ENCODE assay signal across 19 cellular contexts in genomic region chr9:88488166-88488565, GRCh38. TPM values are rescaled to one million over a fixed set of nuclear protein-coding genes. Genes with fewer than 3 reads are reported as not detected.
A peak's percentile ranks its signal among the peaks of the same experiment; 100 is the strongest.
DNase-seq lines count a peak whose midpoint lies in the region; ATAC-seq, FAIRE-seq and TF ChIP-seq lines count a peak whose summit lies in the region.
"Had no signal": no experiment of that assay in that cellular context is flagged by ENCODE, and none has a peak within 500 bp of the region (broad histone marks: within the 10 kb centered on the region; RNA-seq: fewer than 3 reads in every experiment).

No MANE protein-coding gene starts in this region.

- no peaks in the 10 kb centered on the region for H4K20me1 ChIP-seq in H9 (ENCODE audit: control insufficient read depth, insufficient read depth, insufficient read length)
- no peaks in the 10 kb centered on the region for H4K20me1 ChIP-seq in OCI-LY3 (ENCODE audit: insufficient read depth, low read length)
- H4K20me1 ChIP-seq in keratinocyte (ENCODE audit: control insufficient read depth, extremely low read depth, insufficient read depth, low read length) = no peaks in the 10 kb centered on the region
- H4K20me1 ChIP-seq: BLaER1 treated with 17β-estradiol and CSF1 and Interleukin-3, amounts not matched to agents 10 nM and 100 nM had no signal

- H2AFZ ChIP-seq in H9 (ENCODE audit: low read length) (no peak overlapping the region), OCI-LY3 (ENCODE audit: low read depth, low read length) (no peak overlapping the region), keratinocyte (ENCODE audit: control insufficient read depth, low read length) (no peak overlapping the region)

- no peak overlapping the region for H3K4ac ChIP-seq in H9 (ENCODE audit: low read depth, low read length)

- no peak overlapping the region for H2AK5ac ChIP-seq in H9 (ENCODE audit: insufficient read length, low read length)

- no peak overlapping the region for H3K56ac ChIP-seq in H9 (ENCODE audit: insufficient read length, low read depth, low read length)

- no peak overlapping the region for H3K4me3 Mint-ChIP-seq in H9
- H3K4me3 Mint-ChIP-seq: CD4-positive, CD25-positive, alpha-beta regulatory T cell; HFFc6 had no signal

- no peak overlapping the region for H2BK12ac ChIP-seq in H9 (ENCODE audit: insufficient read length, low read depth, low read length)

- H3K9me1 ChIP-seq in keratinocyte (ENCODE audit: control insufficient read depth, extremely low read depth, insufficient read depth, low read length) = no peaks in the 10 kb centered on the region

- dilution Hi-C loops in keratinocyte (cut with MboI; ENCODE audit: extremely low pct_ligation_motif_present, low sequenced_read_pairs) = no loop called here

- peak overlapping the region; percentile 15 for H3K27ac ChIP-seq in A673 (ENCODE audit: low read depth, low read length, poor library complexity, severe bottlenecking)
- no peak overlapping the region for H3K27ac ChIP-seq in H9 (ENCODE audit: insufficient read length, low read depth, low read length)
- peak overlapping the region; percentile 18 for H3K27ac ChIP-seq in OCI-LY3 (ENCODE audit: low read length)
- H3K27ac ChIP-seq in keratinocyte (ENCODE audit: control insufficient read depth, insufficient read depth, low read length) = no peak overlapping the region
- H3K27ac ChIP-seq: 22Rv1; BLaER1 treated with 17β-estradiol and CSF1 and Interleukin-3, amounts not matched to agents 10 nM and 100 nM; HL-60 had no signal

- no peak overlapping the region for H4K5ac ChIP-seq in H9 (ENCODE audit: insufficient read length, low read depth, low read length)

- peaks cover 3 to 8% (median 4%) of the 10 kb centered on the region in 3 experiments; a peak in 5 of 7 replicates for H3K36me3 Mint-ChIP-seq in H9 (ENCODE audit: insufficient read depth in 1 of 3, low read depth in 3 of 3)

- H3K36me3 ChIP-seq in A673 (ENCODE audit: insufficient read depth, low read length, poor library complexity, severe bottlenecking) = peaks cover 8% of the 10 kb centered on the region
- peaks cover 5% of the 10 kb centered on the region for H3K36me3 ChIP-seq in OCI-LY3 (replicated peaks; ENCODE audit: low read depth, low read length)
- H3K36me3 ChIP-seq in keratinocyte (ENCODE audit: control insufficient read depth in 2 of 2, extremely low read depth in 1 of 2, insufficient read depth in 2 of 2, low read length in 2 of 2) = peaks cover 3 to 8% of the 10 kb centered on the region in 2 experiments

- no peaks in the 10 kb centered on the region for H3K23me2 ChIP-seq in H9 (ENCODE audit: insufficient read length, low read depth, low read length, poor library complexity, severe bottlenecking)

- H3K18ac ChIP-seq in H9 (ENCODE audit: insufficient read length, low read depth, low read length) = no peak overlapping the region

- no peaks in the 10 kb centered on the region for H3K4me1 Mint-ChIP-seq in H9

- H2BK15ac ChIP-seq in H9 (ENCODE audit: low read depth, low read length) = no peak overlapping the region

- no peak overlapping the region for H3K4me2 ChIP-seq in H9 (ENCODE audit: insufficient read depth, insufficient read length, low read length)
- peak overlapping the region; percentile 27 for H3K4me2 ChIP-seq in OCI-LY3 (ENCODE audit: low read length)
- H3K4me2 ChIP-seq in keratinocyte (ENCODE audit: control insufficient read depth, extremely low read depth, insufficient read depth, low read depth, low read length) = no peak overlapping the region
- H3K4me2 ChIP-seq: BLaER1 treated with 17β-estradiol and CSF1 and Interleukin-3, amounts not matched to agents 10 nM and 100 nM had no signal

- H3K79me2 ChIP-seq in H9 (ENCODE audit: insufficient read depth, low read length) (no peaks in the 10 kb centered on the region), OCI-LY3 (ENCODE audit: low read length) (no peaks in the 10 kb centered on the region), keratinocyte (ENCODE audit: control insufficient read depth, insufficient read depth, low read length) (no peaks in the 10 kb centered on the region)

- no peak for TF ChIP-seq CTCF in A673 (conservative IDR thresholded peaks at IDR 0.05; ENCODE audit: low read depth, low read length)
- no peak for TF ChIP-seq CTCF in H9 (conservative IDR thresholded peaks at IDR 0.05)
- no peak for TF ChIP-seq CTCF in OCI-LY3 (IDR thresholded peaks at IDR 0.05; ENCODE audit: low read depth, low read length)
- no peak for TF ChIP-seq CTCF in keratinocyte (optimal IDR thresholded peaks at IDR 0.05 in 1 of 3, IDR thresholded peaks at IDR 0.05 in 1 of 3, conservative IDR thresholded peaks at IDR 0.05 in 1 of 3; ENCODE audit: extremely low read depth in 1 of 3, insufficient read depth in 2 of 3, low read length in 3 of 3)

- ATAC-seq in HG02798 (IDR thresholded peaks at IDR 0.05; ENCODE audit: poor library complexity, unreplicated experiment) = no peak

- no peak overlapping the region for H2BK120ac ChIP-seq in H9 (ENCODE audit: low read depth, low read length, poor library complexity, severe bottlenecking)

- no peak for DNase-seq in A673 (ENCODE audit: low spot score)
- no peak for DNase-seq in H9
- no peak for DNase-seq in keratinocyte (ENCODE audit: low read depth, low spot score)
- no peak for DNase-seq in LoVo (ENCODE audit: low spot score)
- DNase-seq in NCI-H510A (lab: John Stamatoyannopoulos, UW) = no peak
- DNase-seq in stimulated activated CD4-positive, alpha-beta T cell treated with anti-CD3 and anti-CD28 coated beads, Interleukin-12 subunit alpha, Interleukin-12 subunit beta, amount 100 ng/mL, for 4 hours = no peak
- DNase-seq: ACHN; CD4-positive, CD25-positive, alpha-beta regulatory T cell; DMS53; GF-D8; HCEC 1CT; HFFc6; IMR-90 had no signal

- H3K4me1 ChIP-seq in A673 (ENCODE audit: insufficient read depth, low read length, poor library complexity, severe bottlenecking) (no peaks in the 10 kb centered on the region), H9 (ENCODE audit: insufficient read depth, low read length) (no peaks in the 10 kb centered on the region), OCI-LY3 (ENCODE audit: low read length) (peaks cover 20% of the 10 kb centered on the region), keratinocyte (ENCODE audit: control insufficient read depth, extremely low read depth, insufficient read depth, low read length) (no peaks in the 10 kb centered on the region)
- H3K4me1 ChIP-seq: BLaER1 treated with 17β-estradiol and CSF1 and Interleukin-3, amounts not matched to agents 10 nM and 100 nM had no signal

- H3K9me3 ChIP-seq in A673 (ENCODE audit: low read depth, low read length, poor library complexity, severe bottlenecking) = no peaks in the 10 kb centered on the region
- H3K9me3 ChIP-seq in H9 (ENCODE audit: control insufficient read depth, low read depth, low read length) = no peaks in the 10 kb centered on the region
- H3K9me3 ChIP-seq in OCI-LY3 (ENCODE audit: insufficient read depth, low read length) = no peaks in the 10 kb centered on the region
- no peaks in the 10 kb centered on the region for H3K9me3 ChIP-seq in keratinocyte (ENCODE audit: control insufficient read depth, low read depth, low read length)
- H3K9me3 ChIP-seq: BLaER1 treated with 17β-estradiol and CSF1 and Interleukin-3, amounts not matched to agents 10 nM and 100 nM had no signal

- H3K27me3 ChIP-seq in A673 (replicated peaks; ENCODE audit: insufficient read depth, low read depth, low read length, poor library complexity) (no peaks in the 10 kb centered on the region), H9 (ENCODE audit: insufficient read depth, low read length) (no peaks in the 10 kb centered on the region), OCI-LY3 (ENCODE audit: low read depth, low read length) (no peaks in the 10 kb centered on the region), keratinocyte (ENCODE audit: control insufficient read depth, extremely low read depth, insufficient read depth, low read length) (no peaks in the 10 kb centered on the region)
- H3K27me3 ChIP-seq: BLaER1 treated with 17β-estradiol and CSF1 and Interleukin-3, amounts not matched to agents 10 nM and 100 nM had no signal

- H4K8ac ChIP-seq in H9 (replicated peaks; ENCODE audit: insufficient read length, low read depth, low read length) = no peak overlapping the region

- H3K4me3 ChIP-seq in A673 (ENCODE audit: low read depth, low read length, poor library complexity, severe bottlenecking) = no peak overlapping the region
- H3K4me3 ChIP-seq in OCI-LY3 (ENCODE audit: low read length) = no peak overlapping the region
- no peak overlapping the region for H3K4me3 ChIP-seq in keratinocyte (ENCODE audit: control insufficient read depth in 2 of 3, extremely low read depth in 1 of 3, insufficient read depth in 2 of 3, low read depth in 1 of 3, low read length in 3 of 3)
- H3K4me3 ChIP-seq: BLaER1 treated with 17β-estradiol and CSF1 and Interleukin-3, amounts not matched to agents 10 nM and 100 nM had no signal

- H3K79me1 ChIP-seq in H9 (ENCODE audit: insufficient read depth, low read depth, low read length, poor library complexity, severe bottlenecking) = no peaks in the 10 kb centered on the region

- POLR2A ChIA-PET in A673 (lab: Charles Lee; ENCODE audit: low non-redundant PET) = no interaction called here

- no peaks in the 10 kb centered on the region for H3K27me3 Mint-ChIP-seq in H9 (ENCODE audit: low read depth)
- H3K27me3 Mint-ChIP-seq: CD4-positive, CD25-positive, alpha-beta regulatory T cell had no signal

- intact Hi-C loops in A673 (cut with micrococcal nuclease; ENCODE audit: unreplicated experiment) = no loop called here

- no peak overlapping the region for H2BK20ac ChIP-seq in H9 (ENCODE audit: low read depth, low read length, poor library complexity, severe bottlenecking)

- peak overlapping the region; percentile 21 to 68 (median 42); a peak in 3 of 7 replicates for H3K27ac Mint-ChIP-seq in H9
- H3K27ac Mint-ChIP-seq: CD4-positive, CD25-positive, alpha-beta regulatory T cell; HFFc6 had no signal

- H4K91ac ChIP-seq in H9 (ENCODE audit: insufficient read length, low read depth, low read length) = no peak overlapping the region

- H3K14ac ChIP-seq in H9 (ENCODE audit: insufficient read depth, low read length) = no peak overlapping the region

- H3K23ac ChIP-seq in H9 (ENCODE audit: insufficient read length, low read depth, low read length) = no peak overlapping the region

- no peak overlapping the region for H3T11ph ChIP-seq in H9 (ENCODE audit: low read length)

- BruUV-seq in A673 (replicated peaks; lab: Mats Ljungman, UMichigan) = no TSS peak

- H3K9me3 Mint-ChIP-seq in H9 = no peaks in the 10 kb centered on the region
- H3K9me3 Mint-ChIP-seq: HFFc6 had no signal

- no peak overlapping the region for H3K9ac ChIP-seq in H9 (ENCODE audit: extremely low read depth, insufficient read length, low read length)
- H3K9ac ChIP-seq in OCI-LY3 (ENCODE audit: low read length) = no peak overlapping the region
- no peak overlapping the region for H3K9ac ChIP-seq in keratinocyte (ENCODE audit: control insufficient read depth, extremely low read depth, insufficient read depth, low read length)
- H3K9ac ChIP-seq: BLaER1 treated with 17β-estradiol and CSF1 and Interleukin-3, amounts not matched to agents 10 nM and 100 nM had no signal

- no CpG with 5 or more reads among the region's 4 CpGs for WGBS in H9 (ENCODE audit: extremely low coverage, insufficient read length, low lambda C conversion rate)

- no peak overlapping the region for H2BK5ac ChIP-seq in H9 (ENCODE audit: insufficient read length, low read length)

- CTCF ChIA-PET in A673 (lab: Charles Lee) = no interaction called here

- peak; percentile 44 for FAIRE-seq in keratinocyte (lab: Jason Lieb, UNC)
- FAIRE-seq: H1 had no signal

RNA-seq across cellular contexts. Expression of gene NXNL2, which starts 46.8 kb away (rescaled TPM):
- 1.3 TPM in 2 replicates for total RNA-seq in A673 (2021)
- total RNA-seq in H9 (2021) = 0.33 and 0.57 TPM in 2 replicates
- 0.17 to 0.33 TPM (median 0.26 TPM) in 3 replicates for polyA plus RNA-seq in keratinocyte
- not detected for polyA plus RNA-seq in keratinocyte (2011; ENCODE audit: low read depth)
- polyA plus RNA-seq in keratinocyte (2011; cell fraction: cytosol; rRNA removed) = 0.23 and 0.48 TPM in 2 replicates
- polyA plus RNA-seq in keratinocyte (2011; cell fraction: nucleus; rRNA removed) = 0.60 and 0.80 TPM in 2 replicates
- polyA plus RNA-seq in keratinocyte (2012; ENCODE audit: low replicate concordance) = 0.18 TPM in 1 of 2 replicates, not detected in the other
- not detected in 3 replicates for polyA minus RNA-seq in keratinocyte
- not detected for polyA minus RNA-seq in keratinocyte (2011; cell fraction: cytosol; rRNA and poly(A)+ RNA removed)
- not detected in 2 replicates for polyA minus RNA-seq in keratinocyte (2011; cell fraction: nucleus; rRNA and poly(A)+ RNA removed)
- total RNA-seq: CD4-positive, CD25-positive, alpha-beta regulatory T cell had no signal
- polyA plus RNA-seq: CD4-positive, CD25-positive, alpha-beta regulatory T cell had no signal

Comparison
In these comparisons a context has a peak if more than half of its experiments do, and no peak if none do; other contexts are left out.
1. H3K27ac ChIP-seq: peak in A673 (single experiment) and OCI-LY3 (single experiment); none in H9 (single experiment) and keratinocyte (single experiment).